In genomic region chr10:73992899-73993788, GRCh38 we compare ENCODE assay signal across 1 cellular context.
TF ChIP-seq lines count a peak whose summit lies in the region.

No MANE protein-coding gene starts in this region.

TF ChIP-seq in K562, 482 proteins besides CTCF, POLR2A, EP300 and RAD21 (continued from another document and continues in another):
- TF ChIP-seq SFPQ (IDR thresholded peaks at IDR 0.05; ENCODE audit: low read depth, low read length), result no peak
- no peak for TF ChIP-seq CHAMP1 (IDR thresholded peaks at IDR 0.05)
- TF ChIP-seq THAP12 (CRISPR knock-in tag; IDR thresholded peaks at IDR 0.05), result no peak
- TF ChIP-seq KDM4B (IDR thresholded peaks at IDR 0.05; ENCODE audit: borderline replicate concordance in 2 of 2, low read depth in 1 of 2), result no peak
- TF ChIP-seq ZNF12 (CRISPR knock-in tag; IDR thresholded peaks at IDR 0.05), result no peak
- no peak for TF ChIP-seq ZSCAN32 (CRISPR knock-in tag; IDR thresholded peaks at IDR 0.05)
- TF ChIP-seq RBBP5 (IDR thresholded peaks at IDR 0.05; ENCODE audit: borderline replicate concordance, insufficient read depth, low read length, poor library complexity, severe bottlenecking), result no peak
- peak; percentile 78 for TF ChIP-seq CEBPB (tag; IDR thresholded peaks at IDR 0.05)
- TF ChIP-seq ETS1 (conservative IDR thresholded peaks at IDR 0.05; ENCODE audit: control insufficient read depth, low read depth, low read length), result 0 out of 2 replicates have a peak, but pooled peaks have one; percentile 26
- TF ChIP-seq U2AF2 (optimal IDR thresholded peaks at IDR 0.05; ENCODE audit: low read depth, low read length), result no peak
- TF ChIP-seq GTF2A2 (tag; IDR thresholded peaks at IDR 0.05), result no peak
- TF ChIP-seq SLC30A9 (CRISPR knock-in tag; IDR thresholded peaks at IDR 0.05), result no peak
- 0 out of 2 replicates have a peak, but pooled peaks have one; percentile 34 for TF ChIP-seq TSHZ1 (CRISPR knock-in tag; IDR thresholded peaks at IDR 0.05)
- TF ChIP-seq ZNF133 (CRISPR knock-in tag; IDR thresholded peaks at IDR 0.05), result no peak
- no peak for TF ChIP-seq ZHX1 (conservative IDR thresholded peaks at IDR 0.05; ENCODE audit: low read length)
- TF ChIP-seq CBFA2T2 (conservative IDR thresholded peaks at IDR 0.05), result peak; percentile 88
- TF ChIP-seq ZNF766 (CRISPR knock-in tag; conservative IDR thresholded peaks at IDR 0.05), result peak; percentile 88
- no peak for TF ChIP-seq STAT6 (CRISPR knock-in tag; IDR thresholded peaks at IDR 0.05)
- TF ChIP-seq POLR2AphosphoS5 (IDR thresholded peaks at IDR 0.05; ENCODE audit: control insufficient read depth, insufficient read depth, low read depth, low read length), result peak; percentile 79
- 0 out of 2 replicates have a peak, but pooled peaks have one; percentile 30 for TF ChIP-seq CREB1 (IDR thresholded peaks at IDR 0.05)
- no peak for TF ChIP-seq CREB1 (CRISPR knock-in tag; IDR thresholded peaks at IDR 0.05)
- no peak for TF ChIP-seq SETDB1 (IDR thresholded peaks at IDR 0.05; ENCODE audit: low read length)
- TF ChIP-seq ZNF398 (CRISPR knock-in tag; IDR thresholded peaks at IDR 0.05), result no peak
- no peak for TF ChIP-seq ZNF146 (CRISPR knock-in tag; IDR thresholded peaks at IDR 0.05; ENCODE audit: unreplicated experiment)
- TF ChIP-seq ZFPM2 (CRISPR knock-in tag; IDR thresholded peaks at IDR 0.05), result no peak
- no peak for TF ChIP-seq ZNF253 (CRISPR knock-in tag; conservative IDR thresholded peaks at IDR 0.05)
- TF ChIP-seq E2F8 (IDR thresholded peaks at IDR 0.05; ENCODE audit: low read depth, partially characterized antibody), result no peak
- TF ChIP-seq SOX6 (IDR thresholded peaks at IDR 0.05), result peak; percentile 85
- TF ChIP-seq PHF20 (IDR thresholded peaks at IDR 0.05; ENCODE audit: partially characterized antibody), result no peak
- no peak for TF ChIP-seq TAF1 (IDR thresholded peaks at IDR 0.05; ENCODE audit: control insufficient read depth, extremely low read depth, insufficient read depth, low read length, severe bottlenecking)
- TF ChIP-seq DACH1 (IDR thresholded peaks at IDR 0.05; ENCODE audit: partially characterized antibody), result no peak
- no peak for TF ChIP-seq SRSF9 (IDR thresholded peaks at IDR 0.05; ENCODE audit: borderline replicate concordance, low read depth, low read length)
